Comparison of ENCODE assay signal across 8 cellular contexts in genomic region chr1:210360852-210361477, GRCh38. TPM values are rescaled to one million over a fixed set of nuclear protein-coding genes. Genes with fewer than 3 reads are reported as not detected.
DNase-seq lines count a peak whose midpoint lies in the region; ATAC-seq, FAIRE-seq and TF ChIP-seq lines count a peak whose summit lies in the region.

No MANE protein-coding gene starts in this region.

- 53 to 60% (median 55%) methylated on average over 10 of the region's 10 CpGs for whole genome bisulfite sequencing in heart left ventricle, 4 donors
- WGBS in suprapubic skin: 58% methylated on average over 10 of the region's 10 CpGs

- no peak for TF ChIP-seq EP300 in suprapubic skin (IDR thresholded peaks at IDR 0.05)

- no peak for TF ChIP-seq POLR2A in GM12891 (IDR thresholded peaks at IDR 0.05; ENCODE audit: low read depth, low read length)
- TF ChIP-seq POLR2A in heart left ventricle (IDR thresholded peaks at IDR 0.05): no peak
- no peak for TF ChIP-seq POLR2A in suprapubic skin (IDR thresholded peaks at IDR 0.05)

- TF ChIP-seq CTCF in WERI-Rb-1 (IDR thresholded peaks at IDR 0.05; ENCODE audit: low read depth, low read length): peak; percentile 64
- TF ChIP-seq CTCF in heart left ventricle (IDR thresholded peaks at IDR 0.05): peak; percentile 40 to 73 (median 58)
- peak in 1 of 2 donors; percentile 48 for TF ChIP-seq CTCF in suprapubic skin (IDR thresholded peaks at IDR 0.05)

- FAIRE-seq in GM12891 (lab: Jason Lieb, UNC): peak; percentile 59

- peak in 3 of 4 donors; percentile 47 to 66 (median 64) for ATAC-seq in heart left ventricle

- peaks cover 0 to 26% (median 11%) of the 10 kb centered on the region in 12 donors for H3K4me1 ChIP-seq in heart left ventricle
- H3K4me1 ChIP-seq in suprapubic skin: peaks cover 24% of the 10 kb centered on the region

- H3K9me3 ChIP-seq in WERI-Rb-1 (ENCODE audit: severe bottlenecking) (no peaks in the 10 kb centered on the region), heart left ventricle (no peaks in the 10 kb centered on the region), suprapubic skin (no peaks in the 10 kb centered on the region)

- DNase-seq in AG08395 (ENCODE audit: low spot score) (peak; percentile 78), GM12891 (ENCODE audit: insufficient read length, low spot score) (peak; percentile 38), HuH-7 (ENCODE audit: low spot score) (peak; percentile 39), WERI-Rb-1 (no peak), heart left ventricle (no peak), smooth muscle cell of the brain vasculature (ENCODE audit: low read depth, low spot score) (peak; percentile 46), suprapubic skin (ENCODE audit: low spot score in 2 of 2) (no peak)
- no peak for DNase-seq in activated CD4-positive, alpha-beta T cell treated with anti-CD3 and anti-CD28 coated beads for 4 hours

- H3K4me3 ChIP-seq in WERI-Rb-1 (ENCODE audit: low read depth, low read length) (no peak overlapping the region), heart left ventricle (no peak overlapping the region), suprapubic skin (no peak overlapping the region)

- no peaks in the 10 kb centered on the region; the same call in 1 of the 2 replicates for H3K36me3 ChIP-seq in WERI-Rb-1
- no peaks in the 10 kb centered on the region for H3K36me3 ChIP-seq in heart left ventricle
- no peaks in the 10 kb centered on the region for H3K36me3 ChIP-seq in suprapubic skin

- H3K27ac ChIP-seq in WERI-Rb-1: no peak overlapping the region
- no peak overlapping the region for H3K27ac ChIP-seq in heart left ventricle
- no peak overlapping the region for H3K27ac ChIP-seq in suprapubic skin

- intact Hi-C loops in heart left ventricle (cut with DNase I): loop anchor here in 9 of 10 donors (2.0 to 5.0 kb wide), 4 partner anchors 36 to 42 kb away; no protein-coding TSS in a partner anchor

- H3K27me3 ChIP-seq in WERI-Rb-1 (ENCODE audit: insufficient read depth, low read depth, severe bottlenecking): no peaks in the 10 kb centered on the region
- H3K27me3 ChIP-seq in heart left ventricle: no peaks in the 10 kb centered on the region
- no peaks in the 10 kb centered on the region for H3K27me3 ChIP-seq in suprapubic skin

TF ChIP-seq in GM12891, 5 proteins besides CTCF, POLR2A, EP300 and RAD21:
- TF ChIP-seq SPI1 (IDR thresholded peaks at IDR 0.05; ENCODE audit: low read depth, low read length) (no peak), TAF1 (IDR thresholded peaks at IDR 0.05; ENCODE audit: low read depth, low read length) (no peak), PAX5 (IDR thresholded peaks at IDR 0.05; ENCODE audit: insufficient read depth, low read length, severe bottlenecking) (no peak), POU2F2 (IDR thresholded peaks at IDR 0.05; ENCODE audit: low read depth, low read length) (no peak), POLR2AphosphoS5 (IDR thresholded peaks at IDR 0.05; ENCODE audit: low read depth, low read length) (no peak)

RNA-seq across cellular contexts. Expression of gene HHAT, which starts 32.3 kb away (rescaled TPM):
- 1.7 TPM for polyA plus RNA-seq in GM12891 (2012; ENCODE audit: low read depth, missing spikeins)
- total RNA-seq in heart left ventricle: 1 to 10 TPM; 1.1 to 4.7 (median 2.9) TPM
- polyA plus RNA-seq in heart left ventricle: 1 to 10 TPM in 1 of 2 donors, under 1 TPM in 1; 0.98 to 1.1 TPM
- total RNA-seq in suprapubic skin: 10 to 100 TPM in 2 of 4 donors, 1 to 10 TPM in 2; 4.1 to 20.0 (median 9.3) TPM

Comparison
In these comparisons a context has a peak if more than half of its experiments do, and no peak if none do; other contexts are left out.
1. DNase-seq: peak in AG08395 (single experiment), GM12891 (single experiment), HuH-7 (single experiment) and smooth muscle cell of the brain vasculature (single experiment); none in WERI-Rb-1 (single experiment), heart left ventricle (0 of 5), suprapubic skin (0 of 2) and activated CD4-positive, alpha-beta T cell treated with anti-CD3 and anti-CD28 coated beads for 4 hours (0 of 2).